Comparison of ENCODE assay signal across 1 cellular context in genomic region chr7:101386177-101386557, GRCh38.
TF ChIP-seq lines count a peak whose summit lies in the region.

No MANE protein-coding gene starts in this region.

TF ChIP-seq in SK-N-SH, 30 proteins besides CTCF, POLR2A, EP300 and RAD21 (continued from another document):
- no peak for TF ChIP-seq PBX3 (IDR thresholded peaks at IDR 0.05)
- no peak for TF ChIP-seq NRF1 (IDR thresholded peaks at IDR 0.05; ENCODE audit: low read depth, low read length)
- no peak for TF ChIP-seq YY1 (IDR thresholded peaks at IDR 0.05; ENCODE audit: low read depth)
- TF ChIP-seq FOXJ3 (CRISPR knock-in tag; IDR thresholded peaks at IDR 0.05), result no peak
- TF ChIP-seq RXRA (IDR thresholded peaks at IDR 0.05; ENCODE audit: borderline replicate concordance, low read depth), result no peak
- TF ChIP-seq POLR2AphosphoS5 (IDR thresholded peaks at IDR 0.05; ENCODE audit: low read depth, low read length), result no peak
- no peak for TF ChIP-seq SIN3A (IDR thresholded peaks at IDR 0.05; ENCODE audit: borderline replicate concordance, low read depth, low read length)
- TF ChIP-seq TEAD4 (IDR thresholded peaks at IDR 0.05; ENCODE audit: borderline replicate concordance, insufficient read depth), result no peak
- no peak for TF ChIP-seq MEF2A (IDR thresholded peaks at IDR 0.05; ENCODE audit: borderline replicate concordance, low read depth)
- no peak for TF ChIP-seq USF2 (IDR thresholded peaks at IDR 0.05; ENCODE audit: borderline replicate concordance, low read depth, low read length)
- TF ChIP-seq ELF1 (IDR thresholded peaks at IDR 0.05), result no peak
- no peak for TF ChIP-seq FOSL2 (IDR thresholded peaks at IDR 0.05; ENCODE audit: borderline replicate concordance, low read depth)
- no peak for TF ChIP-seq SMC3 (IDR thresholded peaks at IDR 0.05; ENCODE audit: low read depth, low read length)
- no peak for TF ChIP-seq NFIC (IDR thresholded peaks at IDR 0.05; ENCODE audit: borderline replicate concordance)
- TF ChIP-seq EZH2phosphoT487 (IDR thresholded peaks at IDR 0.05; ENCODE audit: borderline replicate concordance, low read depth), result no peak
